In the genomic region with DNA sequence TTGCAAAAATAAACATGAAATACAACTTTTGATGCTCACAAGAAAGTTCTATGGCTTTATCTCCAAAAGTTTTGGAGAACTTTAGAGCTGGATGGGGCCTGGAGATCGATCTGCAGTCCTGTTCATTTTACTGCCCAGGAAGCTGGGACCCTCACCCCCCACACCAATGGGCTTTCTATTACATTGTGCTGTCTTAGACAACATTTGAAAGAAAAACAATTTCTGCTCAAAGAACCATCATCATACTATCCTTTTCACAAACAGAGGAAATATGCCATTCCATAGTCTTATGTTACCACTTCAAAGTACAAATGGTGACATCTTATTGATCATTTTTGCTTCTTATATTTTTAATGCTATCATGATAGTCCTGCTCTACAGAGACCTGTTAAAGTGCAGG, we compare ENCODE assay signal across 15 cellular contexts. TPM values are rescaled to one million over a fixed set of nuclear protein-coding genes. Genes with fewer than 3 reads are reported as not detected.
DNase-seq lines count a peak whose midpoint lies in the region; ATAC-seq, FAIRE-seq and TF ChIP-seq lines count a peak whose summit lies in the region.
"Had no signal": no experiment of that assay in that cellular context is flagged by ENCODE, and none has a peak within 500 bp of the region (broad histone marks: within the 10 kb centered on the region; RNA-seq: fewer than 3 reads in every experiment).

No MANE protein-coding gene starts in this region.

- TF ChIP-seq CTCF in HepG2 (CRISPR knock-in tag; IDR thresholded peaks at IDR 0.05) (no peak), right lobe of liver (IDR thresholded peaks at IDR 0.05) (no peak), natural killer cell (IDR thresholded peaks at IDR 0.05) (no peak), WERI-Rb-1 (IDR thresholded peaks at IDR 0.05; ENCODE audit: low read depth, low read length) (no peak)

- BruUV-seq in HepG2 (replicated peaks; lab: Mats Ljungman, UMichigan), result no TSS peak

- WGBS in HepG2 (ENCODE audit: low lambda C conversion rate), result 36% methylated on average over 1 of the region's 1 CpG
- whole genome bisulfite sequencing in right lobe of liver (ENCODE audit: insufficient coverage, low coverage, low lambda C conversion rate, missing lambda C conversion rate), result 100% methylated on average over 1 of the region's 1 CpG

- H3K9me3 ChIP-seq in HepG2 (ENCODE audit: low read length) (no peaks in the 10 kb centered on the region), right lobe of liver (no peaks in the 10 kb centered on the region), WERI-Rb-1 (ENCODE audit: severe bottlenecking) (no peaks in the 10 kb centered on the region)
- H3K9me3 ChIP-seq: BE2C had no signal

- 0 out of 2 replicates have a peak overlapping the region, but pooled peaks have one; percentile 16 for H3K9ac ChIP-seq in HepG2 (ENCODE audit: insufficient read depth, low read depth, low read length)

- peak overlapping the region; percentile 85 for H3K4me2 ChIP-seq in HepG2 (ENCODE audit: low read depth, low read length)

- DNase-seq in HepG2 (ENCODE audit: low spot score) (no peak), right lobe of liver (no peak), natural killer cell (no peak), WERI-Rb-1 (no peak), H54 (ENCODE audit: insufficient read length, low spot score) (no peak)
- DNase-seq: activated CD4-positive, alpha-beta T cell treated with anti-CD3 and anti-CD28 coated beads, Interleukin-2, amount 50 U/mL, for 48 hours; BE2C; H7; hypothalamus; NCI-H226 had no signal

- no peaks in the 10 kb centered on the region for H3K9me3 Mint-ChIP-seq in activated T-helper 17 cell treated with anti-CD3 and anti-CD28 coated beads, Interleukin-2, amount 50 U/mL, for 72 hours
- H3K9me3 Mint-ChIP-seq in natural killer cell, result no peaks in the 10 kb centered on the region
- H3K9me3 Mint-ChIP-seq: central memory CD8-positive, alpha-beta T cell had no signal

- H2AFZ ChIP-seq in HepG2 (ENCODE audit: low read length), result peak overlapping the region; percentile 73

- no peak for TF ChIP-seq EP300 in HepG2 (IDR thresholded peaks at IDR 0.05; ENCODE audit: low read depth in 2 of 2, low read length in 2 of 2)
- TF ChIP-seq EP300 in HepG2 (CRISPR knock-in tag; IDR thresholded peaks at IDR 0.05; ENCODE audit: borderline replicate concordance), result no peak

- FAIRE-seq in HepG2 (lab: Jason Lieb, UNC), result no peak
- no peak for FAIRE-seq in H54 (lab: Jason Lieb, UNC)

- CTCF ChIA-PET in HepG2 (lab: Yijun Ruan, JAX; ENCODE audit: low intra/inter-chr PET ratio, low total read pairs), result no interaction called here

- H3K27ac ChIP-seq in HepG2 (ENCODE audit: extremely low read length, insufficient read depth, low read length), result peak overlapping the region; percentile 100
- no peak overlapping the region for H3K27ac ChIP-seq in right lobe of liver
- H3K27ac ChIP-seq in WERI-Rb-1, result no peak overlapping the region

- no peaks in the 10 kb centered on the region; a peak in 1 of 5 replicates for H3K27me3 ChIP-seq in HepG2 (ENCODE audit: control insufficient read depth in 1 of 2, insufficient read depth in 2 of 2, low read length in 2 of 2)
- H3K27me3 ChIP-seq in right lobe of liver, result no peaks in the 10 kb centered on the region
- no peaks in the 10 kb centered on the region for H3K27me3 ChIP-seq in WERI-Rb-1 (ENCODE audit: insufficient read depth, low read depth, severe bottlenecking)
- H3K27me3 ChIP-seq: BE2C had no signal

- H3K4me3 ChIP-seq in HepG2 (replicated peaks in 1 of 3; ENCODE audit: insufficient read depth in 1 of 3, low read depth in 2 of 3, low read length in 3 of 3) (0 out of 6 replicates have a peak overlapping the region, but pooled peaks of 1 of the 3 experiments have one; percentile 100), right lobe of liver (no peak overlapping the region), WERI-Rb-1 (ENCODE audit: low read depth, low read length) (no peak overlapping the region)
- H3K4me3 ChIP-seq: lung had no signal

- intact Hi-C loops in HepG2 (cut with micrococcal nuclease; ENCODE audit: unreplicated experiment) (loop anchor here (5.0 kb wide), 1 partner anchor 51 kb away; no protein-coding TSS in a partner anchor), right lobe of liver (cut with DNase I) (no loop called here), natural killer cell (cut with micrococcal nuclease) (loop anchor here (10.0 kb wide), 1 partner anchor 412 kb away; a partner anchor contains a TSS)

- ATAC-seq in HepG2, result no peak
- ATAC-seq in right lobe of liver, result no peak
- no peak for ATAC-seq in activated T-helper 17 cell treated with anti-CD3 and anti-CD28 coated beads, Interleukin-2, amount 50 U/mL, for 72 hours (replicated peaks)
- ATAC-seq in natural killer cell, result no peak
- no peak for ATAC-seq in HG03196 (IDR thresholded peaks at IDR 0.05; ENCODE audit: unreplicated experiment)
- no peak for ATAC-seq in GM19035 (IDR thresholded peaks at IDR 0.05; ENCODE audit: unreplicated experiment)

- H3K36me3 Mint-ChIP-seq in activated T-helper 17 cell treated with anti-CD3 and anti-CD28 coated beads, Interleukin-2, amount 50 U/mL, for 72 hours (ENCODE audit: low read depth), result peaks cover 35% of the 10 kb centered on the region
- H3K36me3 Mint-ChIP-seq in natural killer cell, result no peaks in the 10 kb centered on the region

- H3K79me2 ChIP-seq in HepG2 (ENCODE audit: insufficient read depth, low read length), result peaks cover 30% of the 10 kb centered on the region

- peak overlapping the region; percentile 20 for H3K4me3 Mint-ChIP-seq in activated T-helper 17 cell treated with anti-CD3 and anti-CD28 coated beads, Interleukin-2, amount 50 U/mL, for 72 hours
- peak overlapping the region; percentile 42 for H3K4me3 Mint-ChIP-seq in natural killer cell
- H3K4me3 Mint-ChIP-seq: central memory CD8-positive, alpha-beta T cell had no signal

- H3K4me1 ChIP-seq in HepG2 (ENCODE audit: insufficient read depth, low read length), result peaks cover 51% of the 10 kb centered on the region
- peaks cover 0 to 16% (median 0%) of the 10 kb centered on the region in 4 donors for H3K4me1 ChIP-seq in right lobe of liver

- peaks cover 6% of the 10 kb centered on the region for H3K4me1 Mint-ChIP-seq in activated T-helper 17 cell treated with anti-CD3 and anti-CD28 coated beads, Interleukin-2, amount 50 U/mL, for 72 hours
- H3K4me1 Mint-ChIP-seq in natural killer cell, result peaks cover 40 to 56% of the 10 kb centered on the region in 2 donors

- H3K27me3 Mint-ChIP-seq in activated T-helper 17 cell treated with anti-CD3 and anti-CD28 coated beads, Interleukin-2, amount 50 U/mL, for 72 hours, result no peaks in the 10 kb centered on the region
- no peaks in the 10 kb centered on the region for H3K27me3 Mint-ChIP-seq in natural killer cell (ENCODE audit: low read depth in 2 of 2)
- H3K27me3 Mint-ChIP-seq: central memory CD8-positive, alpha-beta T cell had no signal

- TF ChIP-seq RAD21 in HepG2 (CRISPR knock-in tag; IDR thresholded peaks at IDR 0.05), result no peak

- peaks cover 0 to 4% of the 10 kb centered on the region in 2 experiments; a peak in 2 of 5 replicates for H3K36me3 ChIP-seq in HepG2 (replicated peaks in 1 of 2; ENCODE audit: control insufficient read depth in 1 of 2, insufficient read depth in 2 of 2, low read length in 2 of 2)
- H3K36me3 ChIP-seq in right lobe of liver, result peaks cover 0 to 3% (median 0%) of the 10 kb centered on the region in 4 donors
- peaks cover 25% of the 10 kb centered on the region for H3K36me3 ChIP-seq in WERI-Rb-1

- TF ChIP-seq POLR2A in HepG2 (IDR thresholded peaks at IDR 0.05; ENCODE audit: insufficient read depth in 1 of 2, low read depth in 2 of 2, low read length in 2 of 2) (no peak), right lobe of liver (IDR thresholded peaks at IDR 0.05) (no peak), H54 (IDR thresholded peaks at IDR 0.05; ENCODE audit: low read depth, low read length) (no peak)

- POLR2A ChIA-PET in HepG2 (lab: Yijun Ruan, JAX), result interaction anchor here (1.0 kb wide), 1 partner anchor 103 kb away, joined by 3 read pairs; a partner anchor contains a TSS

- H4K20me1 ChIP-seq in HepG2 (ENCODE audit: insufficient read depth, low read length), result peaks cover 15% of the 10 kb centered on the region

- peak overlapping the region; percentile 51 for H3K27ac Mint-ChIP-seq in activated T-helper 17 cell treated with anti-CD3 and anti-CD28 coated beads, Interleukin-2, amount 50 U/mL, for 72 hours
- peak overlapping the region; percentile 38 to 98 for H3K27ac Mint-ChIP-seq in natural killer cell

- in situ Hi-C loops in HepG2 (cut with HindIII; ENCODE audit: extremely low pct_ligation_motif_present, low pct_unique_long_range_greater_than_20kb), result no loop called here

RNA-seq across cellular contexts. Expression of a gene that starts 2.0 kb away (rescaled TPM):
- total RNA-seq in HepG2 (2016; rRNA removed; fragmentation: Illumina TruSeq; extraction: Trizol), result 508 and 657 TPM in 2 replicates
- total RNA-seq in HepG2 (2016; cell fraction: cytosol; rRNA removed; fragmentation: Illumina TruSeq; extraction: Trizol; ENCODE audit: low read depth), result 36.7 and 41.2 TPM in 2 replicates
- total RNA-seq in HepG2 (2016; cell fraction: insoluble cytoplasmic fraction; rRNA removed; fragmentation: Illumina TruSeq; extraction: Trizol), result 513 and 625 TPM in 2 replicates
- total RNA-seq in HepG2 (2016; cell fraction: membrane; rRNA removed; fragmentation: Illumina TruSeq; extraction: Trizol), result 92.2 and 116 TPM in 2 replicates
- 356 and 374 TPM in 2 replicates for total RNA-seq in HepG2 (2016; cell fraction: nucleus; rRNA removed; fragmentation: Illumina TruSeq; extraction: Trizol)
- 87.9 and 101 TPM in 2 replicates for polyA plus RNA-seq in HepG2 (2011; rRNA removed)
- 51.0 and 69.9 TPM in 2 replicates for polyA plus RNA-seq in HepG2 (2011; cell fraction: cytosol; rRNA removed)
- 74.8 and 100.0 TPM in 2 replicates for polyA plus RNA-seq in HepG2 (2011; cell fraction: nucleus; rRNA removed)
- polyA plus RNA-seq in HepG2 (2012), result 171 and 263 TPM in 2 replicates
- polyA plus RNA-seq in HepG2 (2016; cell fraction: cytosol; fragmentation: Illumina TruSeq; extraction: Trizol; ENCODE audit: low read depth), result 19.0 and 23.4 TPM in 2 replicates
- 629 and 634 TPM in 2 replicates for polyA plus RNA-seq in HepG2 (2016; cell fraction: insoluble cytoplasmic fraction; fragmentation: Illumina TruSeq; extraction: Trizol; ENCODE audit: low read depth)
- 53.4 and 62.4 TPM in 2 replicates for polyA plus RNA-seq in HepG2 (2016; cell fraction: membrane; fragmentation: Illumina TruSeq; extraction: Trizol; ENCODE audit: low read depth)
- 455 and 473 TPM in 2 replicates for polyA plus RNA-seq in HepG2 (2016; cell fraction: nucleus; fragmentation: Illumina TruSeq; extraction: Trizol; ENCODE audit: insufficient read depth, low read depth)
- polyA minus RNA-seq in HepG2 (2011; rRNA and poly(A)+ RNA removed; ENCODE audit: low replicate concordance), result 81.5 and 284 TPM in 2 replicates
- 160 and 172 TPM in 2 replicates for polyA minus RNA-seq in HepG2 (2011; cell fraction: cytosol; rRNA and poly(A)+ RNA removed)
- 231 and 261 TPM in 2 replicates for polyA minus RNA-seq in HepG2 (2011; cell fraction: nucleus; rRNA and poly(A)+ RNA removed)
- total RNA-seq in right lobe of liver, result 100 to 1,000 TPM in 5 of 6 experiments, 10 to 100 TPM in 1; 73.3 to 183 (median 121) TPM
- 100 to 1,000 TPM; 336 to 438 TPM for total RNA-seq in activated T-helper 17 cell treated with anti-CD3 and anti-CD28 coated beads, Interleukin-2, amount 50 U/mL, for 72 hours
- total RNA-seq in natural killer cell, result 100 to 1,000 TPM; 467 to 603 (median 504) TPM

RNA-seq across cellular contexts. Expression of a gene that starts 30.9 kb away (rescaled TPM):
- total RNA-seq in HepG2 (2016; rRNA removed; fragmentation: Illumina TruSeq; extraction: Trizol) (95.8 and 110 TPM in 2 replicates), right lobe of liver (10 to 100 TPM; 16.8 to 28.5 (median 19.6) TPM), natural killer cell (10 to 100 TPM; 24.3 to 25.4 (median 24.9) TPM)
- total RNA-seq in HepG2 (2016; cell fraction: cytosol; rRNA removed; fragmentation: Illumina TruSeq; extraction: Trizol; ENCODE audit: low read depth), result 122 and 124 TPM in 2 replicates
- total RNA-seq in HepG2 (2016; cell fraction: insoluble cytoplasmic fraction; rRNA removed; fragmentation: Illumina TruSeq; extraction: Trizol), result 90.4 and 108 TPM in 2 replicates
- total RNA-seq in HepG2 (2016; cell fraction: membrane; rRNA removed; fragmentation: Illumina TruSeq; extraction: Trizol), result 155 and 158 TPM in 2 replicates
- 33.7 and 46.6 TPM in 2 replicates for total RNA-seq in HepG2 (2016; cell fraction: nucleus; rRNA removed; fragmentation: Illumina TruSeq; extraction: Trizol)
- polyA plus RNA-seq in HepG2 (2011; rRNA removed), result 24.3 and 34.4 TPM in 2 replicates
- 18.9 and 30.5 TPM in 2 replicates for polyA plus RNA-seq in HepG2 (2011; cell fraction: cytosol; rRNA removed)
- 16.5 and 23.4 TPM in 2 replicates for polyA plus RNA-seq in HepG2 (2011; cell fraction: nucleus; rRNA removed)
- polyA plus RNA-seq in HepG2 (2012), result 51.2 and 83.5 TPM in 2 replicates
- polyA plus RNA-seq in HepG2 (2016; cell fraction: cytosol; fragmentation: Illumina TruSeq; extraction: Trizol; ENCODE audit: low read depth), result 262 and 273 TPM in 2 replicates
- polyA plus RNA-seq in HepG2 (2016; cell fraction: insoluble cytoplasmic fraction; fragmentation: Illumina TruSeq; extraction: Trizol; ENCODE audit: low read depth), result 173 and 179 TPM in 2 replicates
- 249 and 251 TPM in 2 replicates for polyA plus RNA-seq in HepG2 (2016; cell fraction: membrane; fragmentation: Illumina TruSeq; extraction: Trizol; ENCODE audit: low read depth)
- 103 and 109 TPM in 2 replicates for polyA plus RNA-seq in HepG2 (2016; cell fraction: nucleus; fragmentation: Illumina TruSeq; extraction: Trizol; ENCODE audit: insufficient read depth, low read depth)
- polyA minus RNA-seq in HepG2 (2011; rRNA and poly(A)+ RNA removed; ENCODE audit: low replicate concordance), result 5.2 and 10.0 TPM in 2 replicates
- 8.2 and 13.3 TPM in 2 replicates for polyA minus RNA-seq in HepG2 (2011; cell fraction: cytosol; rRNA and poly(A)+ RNA removed)
- polyA minus RNA-seq in HepG2 (2011; cell fraction: nucleus; rRNA and poly(A)+ RNA removed), result 49.2 and 55.6 TPM in 2 replicates
- 10 to 100 TPM; 38.7 to 43.1 TPM for total RNA-seq in activated T-helper 17 cell treated with anti-CD3 and anti-CD28 coated beads, Interleukin-2, amount 50 U/mL, for 72 hours

Comparison
In these comparisons a context has a peak if more than half of its experiments do, and no peak if none do; other contexts are left out.
1. intact Hi-C loops: an anchor here in HepG2 (5.0 kb wide) and natural killer cell (10.0 kb wide); none called in right lobe of liver.